Comparison of ENCODE assay signal across 8 cellular contexts in genomic region chr11:14414470-14415461, GRCh38. TPM values are rescaled to one million over a fixed set of nuclear protein-coding genes. Genes with fewer than 3 reads are reported as not detected.
A peak's percentile ranks its signal among the peaks of the same experiment; 100 is the strongest.
DNase-seq lines count a peak whose midpoint lies in the region; ATAC-seq and TF ChIP-seq lines count a peak whose summit lies in the region.

No MANE protein-coding gene starts in this region.

- no peaks in the 10 kb centered on the region for H3K9me3 ChIP-seq in OCI-LY3 (ENCODE audit: insufficient read depth, low read length)
- H3K9me3 ChIP-seq in skeletal muscle satellite cell (replicated peaks; ENCODE audit: low read length) = no peaks in the 10 kb centered on the region

- no peaks in the 10 kb centered on the region for H3K36me3 ChIP-seq in OCI-LY3 (replicated peaks; ENCODE audit: low read depth, low read length)
- no peaks in the 10 kb centered on the region for H3K36me3 ChIP-seq in skeletal muscle satellite cell (ENCODE audit: insufficient read depth, low read length)

- H4K20me1 ChIP-seq in OCI-LY3 (ENCODE audit: insufficient read depth, low read length) = no peaks in the 10 kb centered on the region

- H3K9ac ChIP-seq in OCI-LY3 (ENCODE audit: low read length) (no peak overlapping the region; the same call in 1 of the 2 replicates), skeletal muscle satellite cell (ENCODE audit: low read depth, low read length) (peak overlapping the region; percentile 49)

- no peaks in the 10 kb centered on the region for H3K79me2 ChIP-seq in OCI-LY3 (ENCODE audit: low read length)

- H3K27ac ChIP-seq in OCI-LY3 (ENCODE audit: low read length) = no peak overlapping the region

- ATAC-seq in GM21423 (IDR thresholded peaks at IDR 0.05; ENCODE audit: unreplicated experiment) (peak; percentile 85), GM21515 (IDR thresholded peaks at IDR 0.05; ENCODE audit: unreplicated experiment) (no peak)

- H3K4me1 ChIP-seq in OCI-LY3 (ENCODE audit: low read length) = peaks cover 15% of the 10 kb centered on the region
- peaks cover 64% of the 10 kb centered on the region for H3K4me1 ChIP-seq in skeletal muscle satellite cell (ENCODE audit: control insufficient read depth, insufficient read depth, low read length)

- DNase-seq in A172 (ENCODE audit: low spot score) = peak; percentile 76
- DNase-seq in activated effector memory CD4-positive, alpha-beta T cell treated with Interleukin-2 at 50 U/mL for 16 hours = peak; percentile 64
- no peak for DNase-seq in RPMI8226
- no peak for DNase-seq in NCI-H1048 (lab: John Stamatoyannopoulos, UW)

- H3K27me3 ChIP-seq in OCI-LY3 (ENCODE audit: low read depth, low read length) = no peaks in the 10 kb centered on the region
- no peaks in the 10 kb centered on the region for H3K27me3 ChIP-seq in skeletal muscle satellite cell (ENCODE audit: control insufficient read depth, insufficient read depth, low read length)

- H3K4me3 ChIP-seq in OCI-LY3 (ENCODE audit: low read length) = no peak overlapping the region
- no peak overlapping the region for H3K4me3 ChIP-seq in skeletal muscle satellite cell (ENCODE audit: low read length)

- peak overlapping the region; percentile 61 for H2AFZ ChIP-seq in OCI-LY3 (ENCODE audit: low read depth, low read length)

- H3K4me2 ChIP-seq in OCI-LY3 (ENCODE audit: low read length) = peak overlapping the region; percentile 51
- no peak overlapping the region for H3K4me2 ChIP-seq in skeletal muscle satellite cell (ENCODE audit: low read length)

- TF ChIP-seq CTCF in OCI-LY3 (IDR thresholded peaks at IDR 0.05; ENCODE audit: low read depth, low read length) = no peak

RNA-seq across cellular contexts. Expression of gene RRAS2, which starts 55.8 kb away (rescaled TPM):
- 117 and 138 TPM in 2 replicates for total RNA-seq in A172 (2014; rRNA removed; shearing (Covaris generic))
- total RNA-seq in skeletal muscle satellite cell (2012; rRNA removed) = 121 and 166 TPM in 2 replicates

Comparison
In these comparisons a context has a peak if more than half of its experiments do, and no peak if none do; other contexts are left out.
1. DNase-seq: peak in A172 (single experiment) and activated effector memory CD4-positive, alpha-beta T cell treated with Interleukin-2 at 50 U/mL for 16 hours (single experiment); none in RPMI8226 (single experiment) and NCI-H1048 (single experiment).